In the genomic region with DNA sequence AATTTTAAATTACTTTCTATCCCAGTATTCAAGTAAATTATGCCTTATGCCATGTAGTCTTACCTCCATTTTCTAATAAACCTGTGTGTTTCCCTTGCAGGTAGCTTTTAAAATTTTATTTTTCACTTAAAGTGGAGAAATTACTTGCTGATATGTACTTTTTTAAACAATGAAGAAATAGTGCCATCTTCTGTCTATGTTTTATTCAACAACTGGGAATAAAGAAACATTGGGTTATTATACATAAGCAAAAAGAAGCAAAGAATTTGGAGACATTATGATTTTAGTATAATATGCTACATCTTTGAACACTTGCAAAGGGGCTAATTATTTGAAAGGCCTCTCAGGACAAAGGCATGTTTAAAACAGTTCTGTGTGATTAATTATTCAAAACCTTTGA, we compare ENCODE assay signal across 27 cellular contexts.
DNase-seq lines count a peak whose midpoint lies in the region; ATAC-seq and TF ChIP-seq lines count a peak whose summit lies in the region.
"Had no signal": no experiment of that assay in that cellular context is flagged by ENCODE, and none has a peak within 500 bp of the region (broad histone marks: within the 10 kb centered on the region; RNA-seq: fewer than 3 reads in every experiment).

No MANE protein-coding gene starts in this region.

- intact Hi-C loops in heart right ventricle (cut with DNase I) (no loop called here), cardiac septum (cut with DNase I) (no loop called here)

- H3K9me3 Mint-ChIP-seq in naive B cell: peaks cover 2 to 12% (median 4%) of the 10 kb centered on the region in 7 donors
- peaks cover 26% of the 10 kb centered on the region for H3K9me3 Mint-ChIP-seq in WTC11

- H3F3A ChIP-seq in MM.1S (ENCODE audit: insufficient read depth, low read length): no peaks in the 10 kb centered on the region

- peak overlapping the region in 1 of 8 donors; percentile 69 for H3K4me3 Mint-ChIP-seq in naive B cell
- H3K4me3 Mint-ChIP-seq in WTC11: no peak overlapping the region
- H3K4me3 Mint-ChIP-seq: activated CD4-positive, alpha-beta T cell treated with anti-CD3 and anti-CD28 coated beads for 36 hours; activated T-cell treated with anti-CD3 and anti-CD28 coated beads, Interleukin-2, amount 50 U/mL, for 4 hours; CD8-positive, alpha-beta T cell; GM23338; HFFc6; naive thymus-derived CD4-positive, alpha-beta T cell; T-cell; type B pancreatic cell had no signal

- H3K36me3 Mint-ChIP-seq in naive B cell (peaks cover 2 to 4% of the 10 kb centered on the region in 2 donors), WTC11 (peaks cover 9% of the 10 kb centered on the region)
- H3K36me3 Mint-ChIP-seq: CD8-positive, alpha-beta T cell; type B pancreatic cell had no signal

- H3K36me3 ChIP-seq in heart right ventricle (no peaks in the 10 kb centered on the region), MM.1S (replicated peaks; ENCODE audit: insufficient read depth, low read length) (no peaks in the 10 kb centered on the region), OCI-LY3 (replicated peaks; ENCODE audit: low read depth, low read length) (no peaks in the 10 kb centered on the region)
- H3K36me3 ChIP-seq: adrenal gland had no signal

- peaks cover 4 to 13% (median 5%) of the 10 kb centered on the region in 3 donors for H3K4me1 Mint-ChIP-seq in naive B cell
- 0 out of 2 replicates have a peak, but pooled peaks cover 4% of the 10 kb centered on the region for H3K4me1 Mint-ChIP-seq in WTC11
- H3K4me1 Mint-ChIP-seq: activated CD4-positive, alpha-beta T cell treated with anti-CD3 and anti-CD28 coated beads for 36 hours; GM23338; naive thymus-derived CD4-positive, alpha-beta T cell; T-cell had no signal

- H3K4me3 ChIP-seq in heart right ventricle (no peak overlapping the region), MM.1S (ENCODE audit: low read length) (no peak overlapping the region), OCI-LY3 (ENCODE audit: low read length) (no peak overlapping the region)
- H3K4me3 ChIP-seq: adrenal gland, GM23338 had no signal

- TF ChIP-seq CTCF in heart right ventricle (IDR thresholded peaks at IDR 0.05): peak in 5 of 9 donors; percentile 10 to 38 (median 11)
- peak; percentile 24 for TF ChIP-seq CTCF in MM.1S (IDR thresholded peaks at IDR 0.05; ENCODE audit: low read length)
- TF ChIP-seq CTCF in OCI-LY3 (IDR thresholded peaks at IDR 0.05; ENCODE audit: low read depth, low read length): peak; percentile 39
- TF ChIP-seq CTCF in WTC11 (IDR thresholded peaks at IDR 0.05): no peak

- H3K9me3 ChIP-seq in heart right ventricle (peaks cover 0 to 9% (median 4%) of the 10 kb centered on the region in 11 donors), MM.1S (replicated peaks; ENCODE audit: insufficient read depth, low read length) (no peaks in the 10 kb centered on the region), OCI-LY3 (ENCODE audit: insufficient read depth, low read length) (no peaks in the 10 kb centered on the region)
- H3K9me3 ChIP-seq: adrenal gland had no signal

- H3K79me2 ChIP-seq in MM.1S (ENCODE audit: low read length) (no peaks in the 10 kb centered on the region), OCI-LY3 (ENCODE audit: low read length) (no peaks in the 10 kb centered on the region)

- POLR2A ChIA-PET in WTC11 (lab: Charles Lee): no interaction called here

- H2AFZ ChIP-seq in MM.1S (ENCODE audit: low read length) (no peak overlapping the region), OCI-LY3 (ENCODE audit: low read depth, low read length) (no peak overlapping the region)
- H2AFZ ChIP-seq: GM23338 had no signal

- H3K27me3 ChIP-seq in heart right ventricle (no peaks in the 10 kb centered on the region), MM.1S (replicated peaks; ENCODE audit: insufficient read depth, low read length) (no peaks in the 10 kb centered on the region), OCI-LY3 (ENCODE audit: low read depth, low read length) (no peaks in the 10 kb centered on the region)
- H3K27me3 ChIP-seq: adrenal gland, foreskin keratinocyte had no signal

- H3K27ac ChIP-seq in heart right ventricle: no peak overlapping the region
- no peak overlapping the region for H3K27ac ChIP-seq in MM.1S (ENCODE audit: low read length)
- no peak overlapping the region for H3K27ac ChIP-seq in OCI-LY3 (ENCODE audit: low read length)
- H3K27ac ChIP-seq: adrenal gland, foreskin keratinocyte had no signal

- H3K27me3 Mint-ChIP-seq in naive B cell: peaks cover 0 to 5% (median 3%) of the 10 kb centered on the region in 3 donors
- H3K27me3 Mint-ChIP-seq in WTC11 (ENCODE audit: low read depth): no peaks in the 10 kb centered on the region
- H3K27me3 Mint-ChIP-seq: activated CD4-positive, alpha-beta T cell treated with anti-CD3 and anti-CD28 coated beads for 36 hours; T-cell; type B pancreatic cell had no signal

- no peaks in the 10 kb centered on the region for H4K20me1 ChIP-seq in MM.1S (ENCODE audit: insufficient read depth, low read length)
- no peaks in the 10 kb centered on the region for H4K20me1 ChIP-seq in OCI-LY3 (ENCODE audit: insufficient read depth, low read length)

- H3K9me2 ChIP-seq in MM.1S (replicated peaks; ENCODE audit: insufficient read depth, low read length): no peaks in the 10 kb centered on the region

- CTCF ChIA-PET in WTC11 (lab: Charles Lee): no interaction called here

- H3K4me2 ChIP-seq in MM.1S (ENCODE audit: low read depth, low read length) (no peak overlapping the region), OCI-LY3 (ENCODE audit: low read length) (no peak overlapping the region)
- H3K4me2 ChIP-seq: GM23338 had no signal

- no peak for DNase-seq in heart right ventricle
- no peak for DNase-seq in cardiac septum (ENCODE audit: low spot score)
- no peak for DNase-seq in MM.1S
- no peak for DNase-seq in naive B cell
- no peak for DNase-seq in pons (ENCODE audit: low spot score)
- no peak for DNase-seq in WTC11 (ENCODE audit: low spot score)
- DNase-seq: activated CD4-positive, alpha-beta T cell treated with anti-CD3 and anti-CD28 coated beads for 36 hours; activated naive CD4-positive, alpha-beta T cell treated with Interleukin-2 at 50 U/mL for 16 hours; activated T-cell treated with anti-CD3 and anti-CD28 coated beads, Interleukin-2, amount 50 U/mL, for 4 hours; adrenal gland; CD8-positive, alpha-beta T cell; DMS79; effector CD8-positive, alpha-beta T cell; foreskin keratinocyte; GF-D8; HFFc6; mesendoderm; naive thymus-derived CD4-positive, alpha-beta T cell; NCI-H2029 treated with DMSO at 0.1 percent for 48 hours; NCI-H526; occipital lobe; Right ventricle myocardium superior; T-cell had no signal

- H3K9ac ChIP-seq in MM.1S (ENCODE audit: low read length) (no peak overlapping the region), OCI-LY3 (ENCODE audit: low read length) (no peak overlapping the region)

- no peaks in the 10 kb centered on the region for H3K4me1 ChIP-seq in heart right ventricle
- H3K4me1 ChIP-seq in MM.1S (ENCODE audit: low read length): no peaks in the 10 kb centered on the region
- H3K4me1 ChIP-seq in OCI-LY3 (ENCODE audit: low read length): peaks cover 5% of the 10 kb centered on the region
- H3K4me1 ChIP-seq: adrenal gland, foreskin keratinocyte had no signal

- H3K27ac Mint-ChIP-seq in naive B cell: peak overlapping the region in 4 of 6 donors; percentile 1 to 77 (median 66)
- H3K27ac Mint-ChIP-seq in WTC11: no peak overlapping the region
- H3K27ac Mint-ChIP-seq: activated CD4-positive, alpha-beta T cell treated with anti-CD3 and anti-CD28 coated beads for 36 hours; CD8-positive, alpha-beta T cell; GM23338; HFFc6; naive thymus-derived CD4-positive, alpha-beta T cell; T-cell; type B pancreatic cell had no signal

- ATAC-seq in heart right ventricle: no peak
- no peak for ATAC-seq in naive B cell (ENCODE audit: low read depth in 2 of 2)
- no peak for ATAC-seq in GM21576 (IDR thresholded peaks at IDR 0.05; ENCODE audit: unreplicated experiment)
- no peak for ATAC-seq in WTC11
- ATAC-seq: activated CD4-positive, alpha-beta T cell treated with anti-CD3 and anti-CD28 coated beads for 36 hours; activated T-cell treated with anti-CD3 and anti-CD28 coated beads, Interleukin-2, amount 50 U/mL, for 4 hours; CD8-positive, alpha-beta T cell; foreskin keratinocyte; GM23338; naive thymus-derived CD4-positive, alpha-beta T cell; T-cell had no signal

TF ChIP-seq in WTC11, 78 proteins besides CTCF, POLR2A, EP300 and RAD21 (continues in another document):
- TF ChIP-seq CREM (CRISPR knock-in tag; IDR thresholded peaks at IDR 0.05) (no peak), TEAD4 (CRISPR knock-in tag; IDR thresholded peaks at IDR 0.05) (no peak), GTF2I (CRISPR knock-in tag; conservative IDR thresholded peaks at IDR 0.05) (no peak), ZNF423 (CRISPR knock-in tag; IDR thresholded peaks at IDR 0.05) (no peak), FOXK1 (CRISPR knock-in tag; IDR thresholded peaks at IDR 0.05) (no peak), ZNF396 (CRISPR knock-in tag; IDR thresholded peaks at IDR 0.05; ENCODE audit: borderline replicate concordance) (no peak), TP53 (CRISPR knock-in tag; IDR thresholded peaks at IDR 0.05) (no peak), RORB (CRISPR knock-in tag; IDR thresholded peaks at IDR 0.05) (no peak)
- TF ChIP-seq, protein P1, sequence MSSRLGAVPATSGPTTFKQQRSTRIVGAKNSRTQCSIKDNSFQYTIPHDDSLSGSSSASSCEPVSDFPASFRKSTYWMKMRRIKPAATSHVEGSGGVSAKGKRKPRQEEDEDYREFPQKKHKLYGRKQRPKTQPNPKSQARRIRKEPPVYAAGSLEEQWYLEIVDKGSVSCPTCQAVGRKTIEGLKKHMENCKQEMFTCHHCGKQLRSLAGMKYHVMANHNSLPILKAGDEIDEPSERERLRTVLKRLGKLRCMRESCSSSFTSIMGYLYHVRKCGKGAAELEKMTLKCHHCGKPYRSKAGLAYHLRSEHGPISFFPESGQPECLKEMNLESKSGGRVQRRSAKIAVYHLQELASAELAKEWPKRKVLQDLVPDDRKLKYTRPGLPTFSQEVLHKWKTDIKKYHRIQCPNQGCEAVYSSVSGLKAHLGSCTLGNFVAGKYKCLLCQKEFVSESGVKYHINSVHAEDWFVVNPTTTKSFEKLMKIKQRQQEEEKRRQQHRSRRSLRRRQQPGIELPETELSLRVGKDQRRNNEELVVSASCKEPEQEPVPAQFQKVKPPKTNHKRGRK (CRISPR knock-in tag; IDR thresholded peaks at IDR 0.05; ENCODE audit: borderline replicate concordance): no peak
- TF ChIP-seq, protein P2, sequence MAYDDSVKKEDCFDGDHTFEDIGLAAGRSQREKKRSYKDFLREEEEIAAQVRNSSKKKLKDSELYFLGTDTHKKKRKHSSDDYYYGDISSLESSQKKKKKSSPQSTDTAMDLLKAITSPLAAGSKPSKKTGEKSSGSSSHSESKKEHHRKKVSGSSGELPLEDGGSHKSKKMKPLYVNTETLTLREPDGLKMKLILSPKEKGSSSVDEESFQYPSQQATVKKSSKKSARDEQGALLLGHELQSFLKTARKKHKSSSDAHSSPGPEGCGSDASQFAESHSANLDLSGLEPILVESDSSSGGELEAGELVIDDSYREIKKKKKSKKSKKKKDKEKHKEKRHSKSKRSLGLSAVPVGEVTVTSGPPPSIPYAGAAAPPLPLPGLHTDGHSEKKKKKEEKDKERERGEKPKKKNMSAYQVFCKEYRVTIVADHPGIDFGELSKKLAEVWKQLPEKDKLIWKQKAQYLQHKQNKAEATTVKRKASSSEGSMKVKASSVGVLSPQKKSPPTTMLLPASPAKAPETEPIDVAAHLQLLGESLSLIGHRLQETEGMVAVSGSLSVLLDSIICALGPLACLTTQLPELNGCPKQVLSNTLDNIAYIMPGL (CRISPR knock-in tag; IDR thresholded peaks at IDR 0.05): no peak
